In the genomic region with DNA sequence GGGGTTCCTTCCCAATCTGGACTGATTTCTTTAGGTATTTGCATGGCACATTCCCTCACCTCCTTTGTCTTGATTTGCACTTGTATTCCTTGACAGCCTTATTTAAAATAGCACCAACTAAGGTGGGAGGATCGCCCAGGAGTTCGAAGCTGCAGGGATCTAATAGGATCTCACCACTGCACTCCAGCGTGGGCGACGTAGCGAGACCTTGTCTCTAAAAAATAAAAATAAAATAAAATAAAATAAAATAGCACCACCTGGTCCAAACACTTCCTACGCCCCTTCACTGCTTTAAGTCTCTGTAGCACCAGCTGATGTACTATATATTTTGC, we compare ENCODE assay signal across 8 cellular contexts. TPM values are rescaled to one million over a fixed set of nuclear protein-coding genes. Genes with fewer than 3 reads are reported as not detected.
DNase-seq lines count a peak whose midpoint lies in the region; ATAC-seq and TF ChIP-seq lines count a peak whose summit lies in the region.

No MANE protein-coding gene starts in this region.

- no peaks in the 10 kb centered on the region for H3K9me3 ChIP-seq in WERI-Rb-1 (ENCODE audit: severe bottlenecking)
- no peaks in the 10 kb centered on the region for H3K9me3 ChIP-seq in sigmoid colon

- H3K4me3 ChIP-seq in GM12864 (ENCODE audit: low read depth, low read length) (peak overlapping the region; percentile 77), WERI-Rb-1 (ENCODE audit: low read depth, low read length) (peak overlapping the region; percentile 69), foreskin fibroblast (ENCODE audit: low read depth in 1 of 2, low read length in 2 of 2) (peak overlapping the region; percentile 87 to 90), sigmoid colon (peak overlapping the region in 3 of 4 donors; percentile 53 to 78 (median 71))

- ATAC-seq in HG03139 (IDR thresholded peaks at IDR 0.05; ENCODE audit: unreplicated experiment) = no peak
- ATAC-seq in HG03039 (IDR thresholded peaks at IDR 0.05; ENCODE audit: unreplicated experiment) = no peak
- no peak for ATAC-seq in GM18867 (IDR thresholded peaks at IDR 0.05; ENCODE audit: unreplicated experiment)

- no peak for TF ChIP-seq EP300 in sigmoid colon (IDR thresholded peaks at IDR 0.05)

- WGBS in sigmoid colon, 2 donors = 48 to 72% methylated on average over 7 of the region's 7 CpGs

- TF ChIP-seq CTCF in GM12864 (IDR thresholded peaks at IDR 0.05; ENCODE audit: low read depth, low read length, missing control alignments) = no peak
- no peak for TF ChIP-seq CTCF in WERI-Rb-1 (IDR thresholded peaks at IDR 0.05; ENCODE audit: low read depth, low read length)
- no peak for TF ChIP-seq CTCF in foreskin fibroblast (IDR thresholded peaks at IDR 0.05; ENCODE audit: low read depth, low read length)
- TF ChIP-seq CTCF in sigmoid colon (IDR thresholded peaks at IDR 0.05) = peak in 2 of 4 experiments; percentile 3 to 36

- TF ChIP-seq POLR2A in sigmoid colon (IDR thresholded peaks at IDR 0.05) = no peak

- intact Hi-C loops in sigmoid colon (cut with DNase I) = loop anchor here (5.0 kb wide), 2 partner anchors 34 to 141 kb away; a partner anchor contains a TSS

- H3K4me1 ChIP-seq in sigmoid colon = peaks cover 0 to 22% (median 17%) of the 10 kb centered on the region in 4 donors

- H3K27me3 ChIP-seq in WERI-Rb-1 (ENCODE audit: insufficient read depth, low read depth, severe bottlenecking) (no peaks in the 10 kb centered on the region), sigmoid colon (no peaks in the 10 kb centered on the region)

- DNase-seq in GM12864 (ENCODE audit: low read depth) (no peak), WERI-Rb-1 (no peak), foreskin fibroblast (no peak), sigmoid colon (no peak)
- no peak for DNase-seq in stimulated activated CD4-positive, alpha-beta T cell treated with anti-CD3 and anti-CD28 coated beads, Interleukin-15, amount 100 ng/mL, for 24 hours

- H3K27ac ChIP-seq in WERI-Rb-1 = peak overlapping the region; percentile 91
- H3K27ac ChIP-seq in sigmoid colon = peak overlapping the region; percentile 94 to 99 (median 98)

- H3K36me3 ChIP-seq in WERI-Rb-1 (peaks cover 11% of the 10 kb centered on the region), sigmoid colon (peaks cover 0 to 9% (median 0%) of the 10 kb centered on the region in 4 donors)

RNA-seq across cellular contexts. Expression of a gene that starts 0.8 kb away (rescaled TPM):
- 10 to 100 TPM; 13.8 to 23.5 (median 16.4) TPM for total RNA-seq in sigmoid colon
- 10 to 100 TPM in 1 of 3 donors, 1 to 10 TPM in 2; 4.8 to 12.5 (median 5.5) TPM for polyA plus RNA-seq in sigmoid colon

RNA-seq across cellular contexts. Expression of a gene that starts 19.6 kb away (rescaled TPM):
- total RNA-seq in sigmoid colon = under 1 TPM in 2 of 4 donors, not detected in 2; 0.28 to 0.36 TPM
- polyA plus RNA-seq in sigmoid colon = 10 to 100 TPM in 1 of 3 donors, 1 to 10 TPM in 2; 1.8 to 18.3 (median 5.1) TPM

RNA-seq across cellular contexts. Expression of a gene that starts 35.7 kb away (rescaled TPM):
- 100 to 1,000 TPM; 159 to 296 (median 216) TPM for total RNA-seq in sigmoid colon
- polyA plus RNA-seq in sigmoid colon = 100 to 1,000 TPM; 333 to 684 (median 353) TPM
